In the genomic region with DNA sequence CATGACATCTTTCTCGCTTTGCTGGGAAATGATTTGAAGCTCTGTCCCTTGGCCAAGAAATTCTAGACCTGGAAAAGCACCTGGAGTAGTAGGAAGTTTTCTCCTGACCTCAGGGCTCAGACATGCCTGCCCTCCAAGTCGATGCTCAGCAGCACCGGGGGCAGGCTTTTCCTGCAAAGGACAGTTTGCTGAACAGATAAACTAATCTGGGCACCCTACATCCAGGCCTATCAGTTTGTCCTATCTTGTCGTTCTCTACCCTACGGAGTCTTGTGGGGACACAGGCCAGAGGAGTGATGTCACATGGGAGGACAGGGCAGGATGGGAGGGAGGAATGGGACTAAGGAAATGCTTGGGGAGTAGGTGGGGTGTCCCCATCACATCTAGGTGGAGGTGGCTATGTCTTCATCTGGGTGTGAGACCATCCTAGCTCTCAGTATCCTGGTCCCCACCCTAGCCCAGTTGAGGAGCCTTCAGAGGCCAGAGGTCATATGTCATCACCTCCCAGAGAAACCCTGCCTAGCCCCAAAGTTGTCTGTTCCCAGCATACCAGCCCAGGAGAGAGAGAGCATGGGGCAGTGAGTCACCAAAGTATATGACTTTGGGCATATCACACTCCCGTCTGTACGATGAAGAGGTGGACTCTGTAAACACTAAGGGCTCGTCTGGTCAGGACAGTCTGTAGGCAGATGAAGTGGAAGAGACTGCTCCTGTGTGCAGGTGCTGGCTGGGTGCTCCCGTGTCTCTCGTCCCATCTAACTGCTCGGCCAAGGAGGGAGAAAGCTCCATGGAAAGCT, we compare ENCODE assay signal across 18 cellular contexts. TPM values are rescaled to one million over a fixed set of nuclear protein-coding genes. Genes with fewer than 3 reads are reported as not detected.
A peak's percentile ranks its signal among the peaks of the same experiment; 100 is the strongest.
DNase-seq lines count a peak whose midpoint lies in the region; ATAC-seq and TF ChIP-seq lines count a peak whose summit lies in the region.
"Had no signal": no experiment of that assay in that cellular context is flagged by ENCODE, and none has a peak within 500 bp of the region (broad histone marks: within the 10 kb centered on the region; RNA-seq: fewer than 3 reads in every experiment).

No MANE protein-coding gene starts in this region.

- H2AFZ ChIP-seq in OCI-LY7 (ENCODE audit: low read length), result no peak overlapping the region

- peaks cover 87% of the 10 kb centered on the region for H3K4me1 ChIP-seq in OCI-LY7 (ENCODE audit: insufficient read depth, low read length, poor library complexity, severe bottlenecking)
- H3K4me1 ChIP-seq in gastroesophageal sphincter, result peaks cover 0 to 31% (median 18%) of the 10 kb centered on the region in 3 donors
- peaks cover 28% of the 10 kb centered on the region for H3K4me1 ChIP-seq in psoas muscle

- peaks cover 17% of the 10 kb centered on the region for H3K4me1 Mint-ChIP-seq in activated T-cell treated with anti-CD3 and anti-CD28 coated beads, Interleukin-2, amount 50 U/mL, for 24 hours (ENCODE audit: low read depth)
- H3K4me1 Mint-ChIP-seq in activated T-cell treated with anti-CD3 and anti-CD28 coated beads, Interleukin-2, amount 50 U/mL, for 72 hours (ENCODE audit: low read depth), result peaks cover 22% of the 10 kb centered on the region
- peaks cover 2% of the 10 kb centered on the region for H3K4me1 Mint-ChIP-seq in stimulated activated effector memory CD8-positive, alpha-beta T cell treated with anti-CD3 and anti-CD28 coated beads, Interleukin-12 subunit alpha, Interleukin-12 subunit beta, amount 100 ng/mL, for 72 hours

- H4K20me1 ChIP-seq in OCI-LY7 (ENCODE audit: insufficient read depth, low read length), result no peaks in the 10 kb centered on the region

- intact Hi-C loops in OCI-LY7 (cut with micrococcal nuclease; ENCODE audit: unreplicated experiment), result loop anchor here (10.0 kb wide), 1 partner anchor 825 kb away; the partner anchor contains the start of gene UCP2
- intact Hi-C loops in psoas muscle (cut with DNase I), result no loop called here

- no peak overlapping the region for H3K27ac ChIP-seq in OCI-LY7 (ENCODE audit: low read depth, low read length, poor library complexity, severe bottlenecking)
- H3K27ac ChIP-seq in gastroesophageal sphincter, result peak overlapping the region in 3 of 4 donors; percentile 59 to 86 (median 86)
- H3K27ac ChIP-seq in psoas muscle, result no peak overlapping the region

- TF ChIP-seq CTCF in OCI-LY7 (conservative IDR thresholded peaks at IDR 0.05; ENCODE audit: low read length) (no peak), gastroesophageal sphincter (IDR thresholded peaks at IDR 0.05) (no peak), psoas muscle (IDR thresholded peaks at IDR 0.05) (no peak)

- no peaks in the 10 kb centered on the region; the same call in 1 of the 2 replicates for H3K36me3 ChIP-seq in OCI-LY7 (ENCODE audit: insufficient read depth, low read length)
- no peaks in the 10 kb centered on the region for H3K36me3 ChIP-seq in gastroesophageal sphincter
- no peaks in the 10 kb centered on the region for H3K36me3 ChIP-seq in psoas muscle (ENCODE audit: insufficient read depth in 1 of 2, low read depth in 1 of 2)
- H3K36me3 ChIP-seq: right lobe of liver, SJSA1 had no signal

- H3K79me2 ChIP-seq in OCI-LY7 (ENCODE audit: insufficient read depth, low read depth, low read length), result no peaks in the 10 kb centered on the region

- no peaks in the 10 kb centered on the region for H3K9me3 Mint-ChIP-seq in activated T-cell treated with anti-CD3 and anti-CD28 coated beads, Interleukin-2, amount 50 U/mL, for 24 hours
- no peaks in the 10 kb centered on the region for H3K9me3 Mint-ChIP-seq in activated T-cell treated with anti-CD3 and anti-CD28 coated beads, Interleukin-2, amount 50 U/mL, for 72 hours
- H3K9me3 Mint-ChIP-seq in stimulated activated effector memory CD8-positive, alpha-beta T cell treated with anti-CD3 and anti-CD28 coated beads, Interleukin-12 subunit alpha, Interleukin-12 subunit beta, amount 100 ng/mL, for 72 hours, result no peaks in the 10 kb centered on the region

- H3K4me3 ChIP-seq in OCI-LY7 (ENCODE audit: low read depth, low read length, poor library complexity, severe bottlenecking) (no peak overlapping the region), gastroesophageal sphincter (no peak overlapping the region), psoas muscle (no peak overlapping the region)
- H3K4me3 ChIP-seq: right lobe of liver, SJSA1 had no signal

- H3K9me3 ChIP-seq in OCI-LY7 (ENCODE audit: low read length), result peaks cover 9% of the 10 kb centered on the region; the same call in 1 of the 2 replicates
- no peaks in the 10 kb centered on the region for H3K9me3 ChIP-seq in gastroesophageal sphincter
- H3K9me3 ChIP-seq in psoas muscle, result no peaks in the 10 kb centered on the region
- H3K9me3 ChIP-seq: right lobe of liver, SJSA1 had no signal

- no peaks in the 10 kb centered on the region for H3K36me3 Mint-ChIP-seq in activated T-cell treated with anti-CD3 and anti-CD28 coated beads, Interleukin-2, amount 50 U/mL, for 24 hours (ENCODE audit: low read depth)
- no peaks in the 10 kb centered on the region for H3K36me3 Mint-ChIP-seq in activated T-cell treated with anti-CD3 and anti-CD28 coated beads, Interleukin-2, amount 50 U/mL, for 72 hours (ENCODE audit: insufficient read depth in 2 of 2)
- H3K36me3 Mint-ChIP-seq in stimulated activated effector memory CD8-positive, alpha-beta T cell treated with anti-CD3 and anti-CD28 coated beads, Interleukin-12 subunit alpha, Interleukin-12 subunit beta, amount 100 ng/mL, for 72 hours, result no peaks in the 10 kb centered on the region
- H3K36me3 Mint-ChIP-seq: CD4-positive, CD25-positive, alpha-beta regulatory T cell had no signal

- H3K27me3 ChIP-seq in gastroesophageal sphincter, result no peaks in the 10 kb centered on the region
- H3K27me3 ChIP-seq in psoas muscle (ENCODE audit: insufficient read depth in 3 of 3, low read length in 2 of 3), result no peaks in the 10 kb centered on the region
- H3K27me3 ChIP-seq: right lobe of liver, SJSA1 had no signal

- DNase-seq in activated T-cell treated with anti-CD3 and anti-CD28 coated beads, Interleukin-2, amount 50 U/mL, for 24 hours, result peak; percentile 18
- no peak for DNase-seq in activated T-cell treated with anti-CD3 and anti-CD28 coated beads, Interleukin-2, amount 50 U/mL, for 72 hours
- DNase-seq in OCI-LY7 (ENCODE audit: low spot score) (peak; percentile 2), psoas muscle (no peak), GM03348 (ENCODE audit: low spot score) (no peak), NCI-H748 treated with DMSO at 0.1 percent for 48 hours (lab: John Stamatoyannopoulos, UW) (no peak)
- DNase-seq in stimulated activated effector memory CD8-positive, alpha-beta T cell treated with anti-CD3 and anti-CD28 coated beads, Interleukin-12 subunit alpha, Interleukin-12 subunit beta, amount 100 ng/mL, for 72 hours (ENCODE audit: low spot score in 2 of 2), result no peak
- DNase-seq: activated CD4-positive, alpha-beta T cell treated with anti-CD3 and anti-CD28 coated beads for 1 hour; activated naive CD4-positive, alpha-beta T cell; CD4-positive, CD25-positive, alpha-beta regulatory T cell; Kasumi-1; NCI-H1105; NCI-H526 treated with DMSO at 0.1 percent for 48 hours; OCI-M1 had no signal

- H3K4me2 ChIP-seq in OCI-LY7 (ENCODE audit: low read length), result 0 out of 2 replicates have a peak overlapping the region, but pooled peaks have one; percentile 61

- CTCF ChIA-PET in OCI-LY7 (lab: Charles Lee; ENCODE audit: unreplicated experiment), result interaction anchor here (1.5 kb wide), 1 partner anchor 9 kb away, joined by 4 read pairs; no protein-coding TSS in a partner anchor

- H3K4me3 Mint-ChIP-seq in activated T-cell treated with anti-CD3 and anti-CD28 coated beads, Interleukin-2, amount 50 U/mL, for 24 hours, result no peak overlapping the region
- H3K4me3 Mint-ChIP-seq in activated T-cell treated with anti-CD3 and anti-CD28 coated beads, Interleukin-2, amount 50 U/mL, for 72 hours, result no peak overlapping the region
- no peak overlapping the region for H3K4me3 Mint-ChIP-seq in stimulated activated effector memory CD8-positive, alpha-beta T cell treated with anti-CD3 and anti-CD28 coated beads, Interleukin-12 subunit alpha, Interleukin-12 subunit beta, amount 100 ng/mL, for 72 hours
- H3K4me3 Mint-ChIP-seq: CD4-positive, CD25-positive, alpha-beta regulatory T cell had no signal

- no peaks in the 10 kb centered on the region for H3K9me2 ChIP-seq in OCI-LY7 (ENCODE audit: insufficient read depth, low read length)

- BruUV-seq in OCI-LY7 (replicated peaks; lab: Mats Ljungman, UMichigan), result no TSS peak

- ATAC-seq in activated T-cell treated with anti-CD3 and anti-CD28 coated beads, Interleukin-2, amount 50 U/mL, for 72 hours (replicated peaks in 1 of 2), result no peak
- ATAC-seq in gastroesophageal sphincter (no peak), psoas muscle (no peak)
- ATAC-seq in stimulated activated effector memory CD8-positive, alpha-beta T cell treated with anti-CD3 and anti-CD28 coated beads, Interleukin-12 subunit alpha, Interleukin-12 subunit beta, amount 100 ng/mL, for 72 hours, result no peak
- ATAC-seq: right lobe of liver had no signal

- 80 to 100% methylated on average over 1 to 9 of the region's 11 CpGs for WGBS in gastroesophageal sphincter (ENCODE audit: low coverage in 1 of 2), 2 donors
- 89% methylated on average over 11 of the region's 11 CpGs for WGBS in psoas muscle, 3 donors

- H3K27ac Mint-ChIP-seq in activated T-cell treated with anti-CD3 and anti-CD28 coated beads, Interleukin-2, amount 50 U/mL, for 24 hours, result no peak overlapping the region
- H3K27ac Mint-ChIP-seq in activated T-cell treated with anti-CD3 and anti-CD28 coated beads, Interleukin-2, amount 50 U/mL, for 72 hours, result no peak overlapping the region
- peak overlapping the region; percentile 8 for H3K27ac Mint-ChIP-seq in stimulated activated effector memory CD8-positive, alpha-beta T cell treated with anti-CD3 and anti-CD28 coated beads, Interleukin-12 subunit alpha, Interleukin-12 subunit beta, amount 100 ng/mL, for 72 hours

- POLR2A ChIA-PET in OCI-LY7 (lab: Charles Lee), result interaction anchor here (0.6 to 3.4 kb wide), 4 partner anchors 9 to 347 kb away, joined by 3 to 12 read pairs (median 4); partner anchors contain the start of gene FCHSD2

- TF ChIP-seq EP300 in gastroesophageal sphincter (IDR thresholded peaks at IDR 0.05), result no peak

- H3K27me3 Mint-ChIP-seq in activated T-cell treated with anti-CD3 and anti-CD28 coated beads, Interleukin-2, amount 50 U/mL, for 24 hours, result no peaks in the 10 kb centered on the region
- no peaks in the 10 kb centered on the region for H3K27me3 Mint-ChIP-seq in activated T-cell treated with anti-CD3 and anti-CD28 coated beads, Interleukin-2, amount 50 U/mL, for 72 hours (ENCODE audit: low read depth)
- H3K27me3 Mint-ChIP-seq: CD4-positive, CD25-positive, alpha-beta regulatory T cell had no signal

- TF ChIP-seq POLR2A in gastroesophageal sphincter (IDR thresholded peaks at IDR 0.05), result no peak

RNA-seq across cellular contexts. Expression of gene FCHSD2, which starts 18.1 kb away (rescaled TPM):
- total RNA-seq in activated T-cell treated with anti-CD3 and anti-CD28 coated beads, Interleukin-2, amount 50 U/mL, for 72 hours, result 10 to 100 TPM; 38.3 to 47.1 TPM
- total RNA-seq in OCI-LY7 (2014; rRNA removed; shearing (Covaris generic)), result 39.0 and 48.7 TPM in 2 replicates
- total RNA-seq in OCI-LY7 (2022), result 128 and 147 TPM in 2 replicates
- total RNA-seq in gastroesophageal sphincter, result 10 to 100 TPM; 17.0 to 40.0 (median 27.0) TPM
- 10 to 100 TPM in 3 of 4 donors, 1 to 10 TPM in 1; 9.7 to 18.5 (median 15.1) TPM for total RNA-seq in psoas muscle
- 1 to 10 TPM; 5.7 to 9.6 (median 8.0) TPM for polyA plus RNA-seq in psoas muscle

RNA-seq across cellular contexts. Expression of gene P2RY2, which starts 57.9 kb away (rescaled TPM):
- not detected for total RNA-seq in activated T-cell treated with anti-CD3 and anti-CD28 coated beads, Interleukin-2, amount 50 U/mL, for 72 hours
- not detected in 2 replicates for total RNA-seq in OCI-LY7 (2014; rRNA removed; shearing (Covaris generic))
- total RNA-seq in OCI-LY7 (2022), result not detected in 2 replicates
- total RNA-seq in gastroesophageal sphincter, result 1 to 10 TPM in 2 of 4 donors, under 1 TPM in 2; 0.35 to 2.5 (median 0.89) TPM
- total RNA-seq in psoas muscle, result 10 to 100 TPM; 18.7 to 90.9 (median 43.8) TPM
- polyA plus RNA-seq in psoas muscle, result 10 to 100 TPM; 43.8 to 50.9 (median 44.9) TPM
- total RNA-seq: A172; CD4-positive, CD25-positive, alpha-beta regulatory T cell; SJSA1 had no signal
- polyA plus RNA-seq: CD4-positive, CD25-positive, alpha-beta regulatory T cell had no signal

Comparison
In these comparisons a context has a peak if more than half of its experiments do, and no peak if none do; other contexts are left out.
1. DNase-seq: peak in activated T-cell treated with anti-CD3 and anti-CD28 coated beads, Interleukin-2, amount 50 U/mL, for 24 hours (single experiment) and OCI-LY7 (single experiment); none in activated T-cell treated with anti-CD3 and anti-CD28 coated beads, Interleukin-2, amount 50 U/mL, for 72 hours (0 of 2), stimulated activated effector memory CD8-positive, alpha-beta T cell treated with anti-CD3 and anti-CD28 coated beads, Interleukin-12 subunit alpha, Interleukin-12 subunit beta, amount 100 ng/mL, for 72 hours (0 of 2), psoas muscle (0 of 2), GM03348 (single experiment) and NCI-H748 treated with DMSO at 0.1 percent for 48 hours (single experiment).
2. H3K27ac ChIP-seq: peak in gastroesophageal sphincter (3 of 4); none in OCI-LY7 (single experiment) and psoas muscle (single experiment).
3. RNA of gene P2RY2, which starts 57.9 kb away (total RNA-seq): 18.7 to 90.9 TPM in psoas muscle; 0.35 to 2.5 TPM in gastroesophageal sphincter, not detected in activated T-cell treated with anti-CD3 and anti-CD28 coated beads, Interleukin-2, amount 50 U/mL, for 72 hours and not detected in OCI-LY7; every median in the first group is over 4 times any median in the second.